29 cellular contexts compared by ENCODE assay signal in the genomic region with DNA sequence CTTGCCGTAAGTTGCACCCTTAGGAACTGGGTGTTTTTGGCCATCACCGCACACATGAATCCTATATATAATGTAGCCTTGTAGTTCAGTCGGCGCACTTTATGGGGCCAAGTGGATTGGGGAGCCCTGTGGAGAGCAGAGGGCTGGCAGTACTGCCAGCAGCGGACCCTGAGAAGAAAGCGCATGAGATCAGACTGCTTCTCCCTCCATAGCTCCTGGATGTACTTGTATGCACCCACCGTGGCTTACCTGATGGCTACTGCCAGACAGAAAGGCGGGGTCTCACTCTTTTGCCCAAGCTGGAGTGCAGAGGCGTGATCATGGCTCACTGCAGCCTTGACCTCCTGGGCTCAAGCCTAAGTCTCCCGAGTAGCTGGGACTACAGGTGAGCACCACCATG. TPM values are rescaled to one million over a fixed set of nuclear protein-coding genes. Genes with fewer than 3 reads are reported as not detected.
"Had no signal": no experiment of that assay in that cellular context is flagged by ENCODE, and none has a peak within 500 bp of the region (broad histone marks: within the 10 kb centered on the region; RNA-seq: fewer than 3 reads in every experiment).

No MANE protein-coding gene starts in this region.

- H3K27me3 ChIP-seq: suprapubic skin, testis, thyroid gland, tibial artery, tibial nerve, transverse colon, upper lobe of left lung, uterus, vagina had no signal

- H3K27ac Mint-ChIP-seq: stimulated activated effector memory CD8-positive, alpha-beta T cell treated with anti-CD3 and anti-CD28 coated beads, Interleukin-12 subunit alpha, Interleukin-12 subunit beta, amount 100 ng/mL, for 72 hours; stimulated activated memory B cell treated with anti-CD40 and anti-IgM and Interleukin-4, amounts not matched to agents 10 μg/mL and 1 μg/mL and 100 μg/mL, for 72 hours; stimulated activated naive B cell treated with anti-CD40 and anti-IgM and Interleukin-4, amounts not matched to agents 10 μg/mL and 1 μg/mL and 100 μg/mL, for 72 hours; stimulated activated naive CD8-positive, alpha-beta T cell treated with anti-CD3 and anti-CD28 coated beads, Interleukin-15, amount 100 ng/mL, for 72 hours; stimulated activated naive CD8-positive, alpha-beta T cell treated with anti-CD3 and anti-CD28 coated beads, Interleukin-15, Interleukin-2, amounts not matched to agents 100 ng/mL and 50 ng/mL, for 24 hours had no signal

- H3K27ac ChIP-seq: suprapubic skin, testis, thoracic aorta, thyroid gland, tibial artery, tibial nerve, transverse colon, upper lobe of left lung, upper lobe of right lung, uterus, vagina had no signal

- ATAC-seq: stimulated activated effector memory CD8-positive, alpha-beta T cell treated with anti-CD3 and anti-CD28 coated beads, Interleukin-12 subunit alpha, Interleukin-12 subunit beta, amount 100 ng/mL, for 72 hours; stimulated activated memory B cell treated with anti-CD40 and anti-IgM and Interleukin-4, amounts not matched to agents 10 μg/mL and 1 μg/mL and 100 μg/mL, for 72 hours; stimulated activated naive B cell treated with anti-CD40 and anti-IgM and Interleukin-4, amounts not matched to agents 10 μg/mL and 1 μg/mL and 100 μg/mL, for 72 hours; stimulated activated naive CD8-positive, alpha-beta T cell treated with anti-CD3 and anti-CD28 coated beads, Interleukin-15, amount 100 ng/mL, for 72 hours; stimulated activated naive CD8-positive, alpha-beta T cell treated with anti-CD3 and anti-CD28 coated beads, Interleukin-15, Interleukin-2, amounts not matched to agents 100 U/mL and 50 U/mL, for 24 hours; upper lobe of right lung had no signal

- H3K4me1 Mint-ChIP-seq: stimulated activated effector memory CD8-positive, alpha-beta T cell treated with anti-CD3 and anti-CD28 coated beads, Interleukin-12 subunit alpha, Interleukin-12 subunit beta, amount 100 ng/mL, for 72 hours; stimulated activated memory B cell treated with anti-CD40 and anti-IgM and Interleukin-4, amounts not matched to agents 10 μg/mL and 1 μg/mL and 100 μg/mL, for 72 hours; stimulated activated naive B cell treated with anti-CD40 and anti-IgM and Interleukin-4, amounts not matched to agents 10 μg/mL and 1 μg/mL and 100 μg/mL, for 72 hours; stimulated activated naive CD8-positive, alpha-beta T cell treated with anti-CD3 and anti-CD28 coated beads, Interleukin-15, amount 100 ng/mL, for 72 hours had no signal

- H3K9me3 Mint-ChIP-seq: stimulated activated effector memory CD8-positive, alpha-beta T cell treated with anti-CD3 and anti-CD28 coated beads, Interleukin-12 subunit alpha, Interleukin-12 subunit beta, amount 100 ng/mL, for 72 hours; stimulated activated memory B cell treated with anti-CD40 and anti-IgM and Interleukin-4, amounts not matched to agents 10 μg/mL and 1 μg/mL and 100 μg/mL, for 72 hours; stimulated activated naive B cell treated with anti-CD40 and anti-IgM and Interleukin-4, amounts not matched to agents 10 μg/mL and 1 μg/mL and 100 μg/mL, for 72 hours; stimulated activated naive CD8-positive, alpha-beta T cell treated with anti-CD3 and anti-CD28 coated beads, Interleukin-15, amount 100 ng/mL, for 72 hours; stimulated activated naive CD8-positive, alpha-beta T cell treated with anti-CD3 and anti-CD28 coated beads, Interleukin-15, Interleukin-2, amounts not matched to agents 100 ng/mL and 50 ng/mL, for 24 hours had no signal

- H3K36me3 Mint-ChIP-seq: stimulated activated memory B cell treated with anti-CD40 and anti-IgM and Interleukin-4, amounts not matched to agents 10 μg/mL and 1 μg/mL and 100 μg/mL, for 72 hours; stimulated activated naive B cell treated with anti-CD40 and anti-IgM and Interleukin-4, amounts not matched to agents 10 μg/mL and 1 μg/mL and 100 μg/mL, for 72 hours had no signal

- FAIRE-seq: urothelium cell line had no signal

- H3K36me3 ChIP-seq: stomach, suprapubic skin, thoracic aorta, thyroid gland, tibial artery, tibial nerve, transverse colon, upper lobe of left lung, upper lobe of right lung, uterus, vagina had no signal

- H3K4me3 Mint-ChIP-seq: stimulated activated effector memory CD8-positive, alpha-beta T cell treated with anti-CD3 and anti-CD28 coated beads, Interleukin-12 subunit alpha, Interleukin-12 subunit beta, amount 100 ng/mL, for 72 hours; stimulated activated memory B cell treated with anti-CD40 and anti-IgM and Interleukin-4, amounts not matched to agents 10 μg/mL and 1 μg/mL and 100 μg/mL, for 72 hours; stimulated activated naive B cell treated with anti-CD40 and anti-IgM and Interleukin-4, amounts not matched to agents 10 μg/mL and 1 μg/mL and 100 μg/mL, for 72 hours; stimulated activated naive CD8-positive, alpha-beta T cell treated with anti-CD3 and anti-CD28 coated beads, Interleukin-15, amount 100 ng/mL, for 72 hours; stimulated activated naive CD8-positive, alpha-beta T cell treated with anti-CD3 and anti-CD28 coated beads, Interleukin-15, Interleukin-2, amounts not matched to agents 100 ng/mL and 50 ng/mL, for 24 hours had no signal

- DNase-seq: stimulated activated CD4-positive, alpha-beta T cell treated with anti-CD3 and anti-CD28 coated beads, Interleukin-2, amount 100 ng/mL, for 48 hours; stimulated activated CD4-positive, alpha-beta T cell treated with anti-CD3 and anti-CD28 coated beads, Interleukin-4, amount 100 ng/mL, for 1 hour; stimulated activated CD4-positive, alpha-beta T cell treated with anti-CD3 and anti-CD28 coated beads, Interleukin-4, amount 100 ng/mL, for 24 hours; stimulated activated CD4-positive, alpha-beta T cell treated with anti-CD3 and anti-CD28 coated beads, Interleukin-4, amount 100 ng/mL, for 4 hours; stimulated activated CD8-positive, alpha-beta memory T cell treated with anti-CD3 and anti-CD28 coated beads, Interleukin-4, amount 100 ng/mL, for 48 hours; stimulated activated naive B cell treated with anti-CD40 and anti-IgM and Interleukin-4, amounts not matched to agents 10 μg/mL and 1 μg/mL and 100 μg/mL, for 72 hours; stimulated activated naive CD4-positive, alpha-beta T cell; stimulated activated naive CD4-positive, alpha-beta T cell treated with Interleukin-2 at 50 U/mL for 16 hours; stimulated activated naive CD8-positive, alpha-beta T cell treated with anti-CD3 and anti-CD28 coated beads, Interleukin-15, amount 100 ng/mL, for 72 hours; stimulated activated naive CD8-positive, alpha-beta T cell treated with anti-CD3 and anti-CD28 coated beads, Interleukin-15, Interleukin-2, amounts not matched to agents 100 U/mL and 50 U/mL, for 24 hours; stomach; substantia nigra; testis; thyroid gland; tibial artery; transverse colon; trophoblast cell; upper lobe of left lung; upper lobe of right lung; uterus had no signal

- H3K4me3 ChIP-seq: stomach, suprapubic skin, testis, thoracic aorta, thyroid gland, tibial artery, tibial nerve, transverse colon, upper lobe of left lung, upper lobe of right lung, uterus, vagina had no signal

- H3K4me1 ChIP-seq: suprapubic skin, testis, thyroid gland, tibial artery, tibial nerve, upper lobe of left lung, upper lobe of right lung, uterus, vagina had no signal

- H3K9me3 ChIP-seq: stomach, suprapubic skin, testis, thoracic aorta, thyroid gland, tibial artery, tibial nerve, transverse colon, upper lobe of left lung, upper lobe of right lung, uterus, vagina had no signal

RNA-seq across cellular contexts. Expression of a gene that starts 32.8 kb away (rescaled TPM):
- total RNA-seq: subcutaneous adipose tissue, tibial nerve had no signal
